23 cellular contexts compared by ENCODE assay signal in the genomic region with DNA sequence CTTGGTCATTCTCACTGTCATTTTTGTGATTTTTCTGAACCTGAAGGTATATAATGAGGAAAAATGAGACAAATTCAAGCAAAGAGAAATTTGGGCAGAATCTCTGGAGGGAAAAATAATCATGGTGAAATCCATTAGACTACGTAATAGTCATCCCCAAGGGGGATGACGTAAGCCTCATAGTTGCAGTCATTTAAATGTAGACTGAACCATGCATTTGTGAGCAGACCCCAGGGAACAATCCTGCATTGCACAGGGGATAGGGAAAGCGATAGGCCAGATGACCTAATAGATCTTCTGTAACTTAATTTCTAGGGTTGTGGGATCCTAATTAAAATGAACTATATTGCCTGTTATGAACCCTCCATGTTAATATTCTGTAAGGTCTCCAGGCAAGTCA.
"Had no signal": no experiment of that assay in that cellular context is flagged by ENCODE, and none has a peak within 500 bp of the region (broad histone marks: within the 10 kb centered on the region; RNA-seq: fewer than 3 reads in every experiment).

No MANE protein-coding gene starts in this region.

- H3K36me3 Mint-ChIP-seq: activated naive CD4-positive, alpha-beta T cell treated with anti-CD3 and anti-CD28 coated beads, Interleukin-2, amount 10 ng/mL, durations not matched to agents 7 days and 5 days; activated naive CD8-positive, alpha-beta T cell treated with anti-CD3 and anti-CD28 coated beads for 36 hours had no signal

- H3K27ac Mint-ChIP-seq: activated CD4-positive, alpha-beta memory T cell treated with anti-CD3 and anti-CD28 coated beads, Interleukin-2, amount 10 ng/mL, durations not matched to agents 7 days and 5 days; activated CD4-positive, alpha-beta T cell treated with anti-CD3 and anti-CD28 coated beads for 36 hours; activated naive CD4-positive, alpha-beta T cell treated with anti-CD3 and anti-CD28 coated beads, Interleukin-2, amount 10 ng/mL, durations not matched to agents 7 days and 5 days; activated naive CD8-positive, alpha-beta T cell treated with anti-CD3 and anti-CD28 coated beads for 36 hours; activated T-cell treated with anti-CD3 and anti-CD28 coated beads, Interleukin-2, amount 50 U/mL, for 72 hours; activated T-helper 2 cell treated with anti-CD3 and anti-CD28 coated beads, Interferon-gamma antibody, Interleukin-2, Interleukin-4, amounts not matched to agents 10 μg/mL and 5 μg/mL and 100 μg/mL, durations not matched to agents 14 hours and 24 hours and 36 hours had no signal

- H3K9ac ChIP-seq: SK-N-SH had no signal

- H3K27ac ChIP-seq: Peyer's patch, RWPE1, SJCRH30, WERI-Rb-1 had no signal

- ATAC-seq: activated CD4-positive, alpha-beta T cell treated with anti-CD3 and anti-CD28 coated beads for 36 hours; activated T-cell treated with anti-CD3 and anti-CD28 coated beads, Interleukin-2, amount 50 U/mL, for 72 hours had no signal

- H3K9me3 Mint-ChIP-seq: activated CD4-positive, alpha-beta memory T cell treated with anti-CD3 and anti-CD28 coated beads, Interleukin-2, amount 10 ng/mL, durations not matched to agents 7 days and 5 days; activated naive CD4-positive, alpha-beta T cell treated with anti-CD3 and anti-CD28 coated beads, Interleukin-2, amount 10 ng/mL, durations not matched to agents 7 days and 5 days; activated naive CD8-positive, alpha-beta T cell treated with anti-CD3 and anti-CD28 coated beads for 36 hours; activated T-cell treated with anti-CD3 and anti-CD28 coated beads, Interleukin-2, amount 50 U/mL, for 72 hours; activated T-helper 2 cell treated with anti-CD3 and anti-CD28 coated beads, Interferon-gamma antibody, Interleukin-2, Interleukin-4, amounts not matched to agents 10 μg/mL and 5 μg/mL and 100 μg/mL, durations not matched to agents 14 hours and 24 hours and 36 hours had no signal

- H3K4me1 Mint-ChIP-seq: activated CD4-positive, alpha-beta memory T cell treated with anti-CD3 and anti-CD28 coated beads, Interleukin-2, amount 10 ng/mL, durations not matched to agents 7 days and 5 days; activated CD4-positive, alpha-beta T cell treated with anti-CD3 and anti-CD28 coated beads for 36 hours; activated naive CD4-positive, alpha-beta T cell treated with anti-CD3 and anti-CD28 coated beads, Interleukin-2, amount 10 ng/mL, durations not matched to agents 7 days and 5 days; activated naive CD8-positive, alpha-beta T cell treated with anti-CD3 and anti-CD28 coated beads for 36 hours had no signal

- H3K4me3 ChIP-seq: Peyer's patch, SJCRH30 had no signal

- H3K4me1 ChIP-seq: SJCRH30 had no signal

- DNase-seq: activated CD4-positive, alpha-beta memory T cell treated with anti-CD3 and anti-CD28 coated beads, Interleukin-2, amount 10 ng/mL, durations not matched to agents 7 days and 5 days; activated CD4-positive, alpha-beta T cell treated with anti-CD3 and anti-CD28 coated beads for 36 hours; activated CD4-positive, alpha-beta T cell treated with anti-CD3 and anti-CD28 coated beads, Interleukin-2, amount 50 U/mL, for 1 hour; activated gamma-delta T cell treated with Interleukin-2 at 50 U/mL for 16 hours; activated naive CD4-positive, alpha-beta T cell treated with anti-CD3 and anti-CD28 coated beads, Interleukin-2, amount 10 ng/mL, durations not matched to agents 7 days and 5 days; activated naive CD8-positive, alpha-beta T cell treated with anti-CD3 and anti-CD28 coated beads for 36 hours; activated T-cell treated with anti-CD3 and anti-CD28 coated beads for 4 hours; activated T-cell treated with anti-CD3 and anti-CD28 coated beads, Interleukin-2, amount 50 U/mL, for 72 hours; KG1; NCI-H1092; NCI-H1417 treated with DMSO at 0.1 percent for 48 hours; NCI-H1694; NCI-H2029; NCI-H2107; NCI-H510A treated with DMSO at 0.1 percent for 48 hours; Peyer's patch; Right ventricle myocardium superior; SJCRH30; SK-N-SH; T-helper 1 cell; WERI-Rb-1 had no signal

- H3K27me3 Mint-ChIP-seq: activated CD4-positive, alpha-beta T cell treated with anti-CD3 and anti-CD28 coated beads for 36 hours had no signal

- H3K9me3 ChIP-seq: Peyer's patch, SJCRH30, SK-N-SH had no signal

- H3K4me3 Mint-ChIP-seq: activated CD4-positive, alpha-beta memory T cell treated with anti-CD3 and anti-CD28 coated beads, Interleukin-2, amount 10 ng/mL, durations not matched to agents 7 days and 5 days; activated CD4-positive, alpha-beta T cell treated with anti-CD3 and anti-CD28 coated beads for 36 hours; activated naive CD4-positive, alpha-beta T cell treated with anti-CD3 and anti-CD28 coated beads, Interleukin-2, amount 10 ng/mL, durations not matched to agents 7 days and 5 days; activated naive CD8-positive, alpha-beta T cell treated with anti-CD3 and anti-CD28 coated beads for 36 hours; activated T-cell treated with anti-CD3 and anti-CD28 coated beads, Interleukin-2, amount 50 U/mL, for 72 hours had no signal

- H3K36me3 ChIP-seq: Peyer's patch, SJCRH30, WERI-Rb-1 had no signal

- H3K27me3 ChIP-seq: Peyer's patch, SJCRH30 had no signal

- H3K4me2 ChIP-seq: SK-N-SH had no signal
